20 cellular contexts compared by ENCODE assay signal in genomic region chr13:70729369-70729768, GRCh38.
DNase-seq lines count a peak whose midpoint lies in the region; ATAC-seq and TF ChIP-seq lines count a peak whose summit lies in the region.
"Had no signal": no experiment of that assay in that cellular context is flagged by ENCODE, and none has a peak within 500 bp of the region (broad histone marks: within the 10 kb centered on the region; RNA-seq: fewer than 3 reads in every experiment).

No MANE protein-coding gene starts in this region.

- DNase-seq in BE2C (peak; percentile 37), DMS 273 (lab: John Stamatoyannopoulos, UW; ENCODE audit: unreplicated experiment) (peak; percentile 94), NCI-H446 treated with DMSO at 0.1 percent for 48 hours (lab: John Stamatoyannopoulos, UW) (peak; percentile 81), WTC11 (ENCODE audit: low spot score) (no peak), GF-D8 (lab: John Stamatoyannopoulos, UW) (no peak), MG63 (no peak), ACHN (no peak)
- DNase-seq: C1 segment of cervical spinal cord; CD8-positive, alpha-beta memory T cell; Kasumi-1; MM.1S; NCI-H1092 treated with DMSO at 0.1 percent for 48 hours; NCI-H146; NCI-H2081; NCI-H226; NCI-H774; PC-9; T-helper 17 cell had no signal

- peaks cover under 1% of the 10 kb centered on the region for H3K4me1 ChIP-seq in BE2C

- H3K27me3 Mint-ChIP-seq in WTC11 (ENCODE audit: low read depth) = no peaks in the 10 kb centered on the region; the same call in 1 of the 2 replicates
- H3K27me3 Mint-ChIP-seq: CD8-positive, alpha-beta memory T cell; IgD-negative memory B cell; T-helper 17 cell had no signal

- POLR2A ChIA-PET in WTC11 (lab: Charles Lee) = no interaction called here

- CTCF ChIA-PET in WTC11 (lab: Charles Lee) = no interaction called here

- in situ Hi-C loops in ACHN (cut with HindIII; ENCODE audit: low pct_ligation_motif_present, low pct_unique_long_range_greater_than_20kb, low sequenced_read_pairs) = no loop called here

- no peaks in the 10 kb centered on the region for H3K27me3 ChIP-seq in BE2C
- no peaks in the 10 kb centered on the region for H3K27me3 ChIP-seq in MG63

- H3K36me3 ChIP-seq in BE2C = no peaks in the 10 kb centered on the region
- no peaks in the 10 kb centered on the region for H3K36me3 ChIP-seq in MG63

- no peak overlapping the region for H3K4me3 ChIP-seq in BE2C (ENCODE audit: low read depth, low read length)
- H3K4me3 ChIP-seq in MG63 = no peak overlapping the region
- H3K4me3 ChIP-seq: PC-9 had no signal

- 0 out of 2 replicates have a peak, but pooled peaks have one; percentile 36 for ATAC-seq in WTC11
- ATAC-seq in GM18861 (IDR thresholded peaks at IDR 0.05; ENCODE audit: unreplicated experiment) = no peak
- ATAC-seq: T-helper 17 cell had no signal

- H3K4me1 Mint-ChIP-seq in WTC11 = peaks cover 5% of the 10 kb centered on the region; the same call in 1 of the 2 replicates
- H3K4me1 Mint-ChIP-seq: CD8-positive, alpha-beta memory T cell; IgD-negative memory B cell; T-helper 17 cell had no signal

- H3K9me3 Mint-ChIP-seq in WTC11 = no peaks in the 10 kb centered on the region

- no peaks in the 10 kb centered on the region for H3K36me3 Mint-ChIP-seq in WTC11
- H3K36me3 Mint-ChIP-seq: CD8-positive, alpha-beta memory T cell; IgD-negative memory B cell had no signal

- no peak overlapping the region for H3K4me3 Mint-ChIP-seq in WTC11
- H3K4me3 Mint-ChIP-seq: CD8-positive, alpha-beta memory T cell; IgD-negative memory B cell; T-helper 17 cell had no signal

- TF ChIP-seq CTCF in BE2C (IDR thresholded peaks at IDR 0.05; ENCODE audit: low read depth, low read length) (peak; percentile 35; the same call in 1 of the 2 replicates), WTC11 (IDR thresholded peaks at IDR 0.05) (no peak)

- H3K27ac Mint-ChIP-seq in WTC11 = no peak overlapping the region
- H3K27ac Mint-ChIP-seq: CD8-positive, alpha-beta memory T cell; IgD-negative memory B cell; T-helper 17 cell had no signal

- H3K9me3 ChIP-seq in BE2C = no peaks in the 10 kb centered on the region
- H3K9me3 ChIP-seq in MG63 = no peaks in the 10 kb centered on the region

TF ChIP-seq in WTC11, 78 proteins besides CTCF, POLR2A, EP300 and RAD21:
- TF ChIP-seq GTF2I (CRISPR knock-in tag; conservative IDR thresholded peaks at IDR 0.05) (no peak), NR1H2 (CRISPR knock-in tag; IDR thresholded peaks at IDR 0.05) (no peak), NFE2L1 (CRISPR knock-in tag; IDR thresholded peaks at IDR 0.05) (no peak), TEAD4 (CRISPR knock-in tag; IDR thresholded peaks at IDR 0.05) (no peak)
- TF ChIP-seq, protein P1, sequence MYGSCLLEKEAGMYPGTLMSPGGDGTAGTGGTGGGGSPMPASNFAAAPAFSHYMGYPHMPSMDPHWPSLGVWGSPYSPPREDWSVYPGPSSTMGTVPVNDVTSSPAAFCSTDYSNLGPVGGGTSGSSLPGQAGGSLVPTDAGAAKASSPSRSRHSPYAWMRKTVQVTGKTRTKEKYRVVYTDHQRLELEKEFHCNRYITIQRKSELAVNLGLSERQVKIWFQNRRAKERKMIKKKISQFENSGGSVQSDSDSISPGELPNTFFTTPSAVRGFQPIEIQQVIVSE (CRISPR knock-in tag; IDR thresholded peaks at IDR 0.05; ENCODE audit: borderline replicate concordance) = no peak
- TF ChIP-seq, protein P2, sequence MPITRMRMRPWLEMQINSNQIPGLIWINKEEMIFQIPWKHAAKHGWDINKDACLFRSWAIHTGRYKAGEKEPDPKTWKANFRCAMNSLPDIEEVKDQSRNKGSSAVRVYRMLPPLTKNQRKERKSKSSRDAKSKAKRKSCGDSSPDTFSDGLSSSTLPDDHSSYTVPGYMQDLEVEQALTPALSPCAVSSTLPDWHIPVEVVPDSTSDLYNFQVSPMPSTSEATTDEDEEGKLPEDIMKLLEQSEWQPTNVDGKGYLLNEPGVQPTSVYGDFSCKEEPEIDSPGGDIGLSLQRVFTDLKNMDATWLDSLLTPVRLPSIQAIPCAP (CRISPR knock-in tag; IDR thresholded peaks at IDR 0.05) = no peak

Comparison
In these comparisons a context has a peak if more than half of its experiments do, and no peak if none do; other contexts are left out.
1. DNase-seq: peak in BE2C (single experiment), DMS 273 (single experiment) and NCI-H446 treated with DMSO at 0.1 percent for 48 hours (single experiment); none in WTC11 (single experiment), GF-D8 (single experiment), MG63 (single experiment) and ACHN (single experiment).